1 cellular context compared by ENCODE assay signal in the genomic region with DNA sequence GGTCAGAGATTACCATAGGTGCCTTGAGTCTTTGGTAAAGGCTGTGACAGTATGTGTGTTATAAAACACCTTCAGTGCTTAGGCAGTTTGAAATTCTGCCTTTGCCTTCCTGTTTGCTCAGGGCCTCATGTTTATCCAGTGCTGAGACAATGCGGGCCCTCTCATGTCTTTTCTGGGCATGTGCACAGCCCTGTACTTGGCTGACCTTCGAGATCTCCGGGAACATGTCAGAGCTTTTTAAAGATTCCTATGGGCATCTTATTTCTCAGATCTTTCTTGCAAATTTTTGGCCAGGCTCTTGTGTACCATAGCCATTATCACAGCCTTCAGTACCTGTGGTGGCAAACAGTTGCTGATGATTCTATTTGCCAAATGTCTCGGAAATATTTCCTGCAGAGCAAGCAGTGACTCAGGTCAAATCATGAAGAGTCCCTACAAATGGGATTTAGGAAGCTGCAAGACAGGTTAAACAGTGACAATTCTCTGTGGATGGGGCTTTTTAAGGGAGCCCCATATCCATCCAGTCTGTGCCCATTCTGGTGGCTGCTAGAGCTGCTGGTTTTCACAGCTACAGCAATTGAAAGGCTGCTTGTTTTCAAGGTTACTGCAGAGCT.
A peak's percentile ranks its signal among the peaks of the same experiment; 100 is the strongest.
TF ChIP-seq lines count a peak whose summit lies in the region.

No MANE protein-coding gene starts in this region.

TF ChIP-seq in HepG2, 621 proteins besides CTCF, POLR2A, EP300 and RAD21 (continued from another document and continues in another):
- TF ChIP-seq, protein P1, sequence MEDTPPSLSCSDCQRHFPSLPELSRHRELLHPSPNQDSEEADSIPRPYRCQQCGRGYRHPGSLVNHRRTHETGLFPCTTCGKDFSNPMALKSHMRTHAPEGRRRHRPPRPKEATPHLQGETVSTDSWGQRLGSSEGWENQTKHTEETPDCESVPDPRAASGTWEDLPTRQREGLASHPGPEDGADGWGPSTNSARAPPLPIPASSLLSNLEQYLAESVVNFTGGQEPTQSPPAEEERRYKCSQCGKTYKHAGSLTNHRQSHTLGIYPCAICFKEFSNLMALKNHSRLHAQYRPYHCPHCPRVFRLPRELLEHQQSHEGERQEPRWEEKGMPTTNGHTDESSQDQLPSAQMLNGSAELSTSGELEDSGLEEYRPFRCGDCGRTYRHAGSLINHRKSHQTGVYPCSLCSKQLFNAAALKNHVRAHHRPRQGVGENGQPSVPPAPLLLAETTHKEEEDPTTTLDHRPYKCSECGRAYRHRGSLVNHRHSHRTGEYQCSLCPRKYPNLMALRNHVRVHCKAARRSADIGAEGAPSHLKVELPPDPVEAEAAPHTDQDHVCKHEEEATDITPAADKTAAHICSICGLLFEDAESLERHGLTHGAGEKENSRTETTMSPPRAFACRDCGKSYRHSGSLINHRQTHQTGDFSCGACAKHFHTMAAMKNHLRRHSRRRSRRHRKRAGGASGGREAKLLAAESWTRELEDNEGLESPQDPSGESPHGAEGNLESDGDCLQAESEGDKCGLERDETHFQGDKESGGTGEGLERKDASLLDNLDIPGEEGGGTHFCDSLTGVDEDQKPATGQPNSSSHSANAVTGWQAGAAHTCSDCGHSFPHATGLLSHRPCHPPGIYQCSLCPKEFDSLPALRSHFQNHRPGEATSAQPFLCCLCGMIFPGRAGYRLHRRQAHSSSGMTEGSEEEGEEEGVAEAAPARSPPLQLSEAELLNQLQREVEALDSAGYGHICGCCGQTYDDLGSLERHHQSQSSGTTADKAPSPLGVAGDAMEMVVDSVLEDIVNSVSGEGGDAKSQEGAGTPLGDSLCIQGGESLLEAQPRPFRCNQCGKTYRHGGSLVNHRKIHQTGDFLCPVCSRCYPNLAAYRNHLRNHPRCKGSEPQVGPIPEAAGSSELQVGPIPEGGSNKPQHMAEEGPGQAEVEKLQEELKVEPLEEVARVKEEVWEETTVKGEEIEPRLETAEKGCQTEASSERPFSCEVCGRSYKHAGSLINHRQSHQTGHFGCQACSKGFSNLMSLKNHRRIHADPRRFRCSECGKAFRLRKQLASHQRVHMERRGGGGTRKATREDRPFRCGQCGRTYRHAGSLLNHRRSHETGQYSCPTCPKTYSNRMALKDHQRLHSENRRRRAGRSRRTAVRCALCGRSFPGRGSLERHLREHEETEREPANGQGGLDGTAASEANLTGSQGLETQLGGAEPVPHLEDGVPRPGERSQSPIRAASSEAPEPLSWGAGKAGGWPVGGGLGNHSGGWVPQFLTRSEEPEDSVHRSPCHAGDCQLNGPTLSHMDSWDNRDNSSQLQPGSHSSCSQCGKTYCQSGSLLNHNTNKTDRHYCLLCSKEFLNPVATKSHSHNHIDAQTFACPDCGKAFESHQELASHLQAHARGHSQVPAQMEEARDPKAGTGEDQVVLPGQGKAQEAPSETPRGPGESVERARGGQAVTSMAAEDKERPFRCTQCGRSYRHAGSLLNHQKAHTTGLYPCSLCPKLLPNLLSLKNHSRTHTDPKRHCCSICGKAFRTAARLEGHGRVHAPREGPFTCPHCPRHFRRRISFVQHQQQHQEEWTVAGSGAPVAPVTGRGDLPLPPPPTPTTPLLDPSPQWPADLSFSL (CRISPR knock-in tag; IDR thresholded peaks at IDR 0.05) = no peak; the same call in 1 of the 2 replicates
- TF ChIP-seq ZNF225 (CRISPR knock-in tag; IDR thresholded peaks at IDR 0.05) = no peak
- TF ChIP-seq HMG20A (CRISPR knock-in tag; IDR thresholded peaks at IDR 0.05; ENCODE audit: borderline replicate concordance) = peak; percentile 67; the same call in 1 of the 2 replicates
- TF ChIP-seq MYPOP (CRISPR knock-in tag; IDR thresholded peaks at IDR 0.05) = no peak
- TF ChIP-seq ZNF446 (CRISPR knock-in tag; IDR thresholded peaks at IDR 0.05) = no peak
- no peak for TF ChIP-seq ZNF598 (CRISPR knock-in tag; IDR thresholded peaks at IDR 0.05; ENCODE audit: borderline replicate concordance)
- peak; percentile 45; the same call in 1 of the 2 replicates for TF ChIP-seq HNF4A (CRISPR knock-in tag; IDR thresholded peaks at IDR 0.05)
- no peak for TF ChIP-seq ZSCAN31 (CRISPR knock-in tag; IDR thresholded peaks at IDR 0.05; ENCODE audit: low read depth)
- TF ChIP-seq GZF1 (CRISPR knock-in tag; IDR thresholded peaks at IDR 0.05) = no peak
- TF ChIP-seq KMT2B (CRISPR knock-in tag; IDR thresholded peaks at IDR 0.05) = peak; percentile 53; the same call in 1 of the 2 replicates
- TF ChIP-seq ZNF572 (CRISPR knock-in tag; IDR thresholded peaks at IDR 0.05) = no peak
- TF ChIP-seq RFXANK (CRISPR knock-in tag; IDR thresholded peaks at IDR 0.05) = peak; percentile 33; the same call in 1 of the 2 replicates
- TF ChIP-seq, protein P2, sequence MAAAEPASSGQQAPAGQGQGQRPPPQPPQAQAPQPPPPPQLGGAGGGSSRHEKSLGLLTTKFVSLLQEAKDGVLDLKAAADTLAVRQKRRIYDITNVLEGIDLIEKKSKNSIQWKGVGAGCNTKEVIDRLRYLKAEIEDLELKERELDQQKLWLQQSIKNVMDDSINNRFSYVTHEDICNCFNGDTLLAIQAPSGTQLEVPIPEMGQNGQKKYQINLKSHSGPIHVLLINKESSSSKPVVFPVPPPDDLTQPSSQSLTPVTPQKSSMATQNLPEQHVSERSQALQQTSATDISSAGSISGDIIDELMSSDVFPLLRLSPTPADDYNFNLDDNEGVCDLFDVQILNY (CRISPR knock-in tag; conservative IDR thresholded peaks at IDR 0.05) = no peak
- TF ChIP-seq ZNF367 (CRISPR knock-in tag; IDR thresholded peaks at IDR 0.05; ENCODE audit: borderline replicate concordance) = no peak
- no peak for TF ChIP-seq ARNT2 (CRISPR knock-in tag; IDR thresholded peaks at IDR 0.05; ENCODE audit: low read depth)
- TF ChIP-seq TBP (CRISPR knock-in tag; IDR thresholded peaks at IDR 0.05) = no peak
- no peak for TF ChIP-seq STAG1 (CRISPR knock-in tag; IDR thresholded peaks at IDR 0.05)
- no peak for TF ChIP-seq ZNF24 (IDR thresholded peaks at IDR 0.05)
- no peak for TF ChIP-seq ATF7-NPFF (CRISPR knock-in tag; IDR thresholded peaks at IDR 0.05; ENCODE audit: low read depth)
- TF ChIP-seq ZNF773 (CRISPR knock-in tag; IDR thresholded peaks at IDR 0.05; ENCODE audit: borderline replicate concordance) = no peak
- no peak for TF ChIP-seq MTA1 (CRISPR knock-in tag; IDR thresholded peaks at IDR 0.05; ENCODE audit: borderline replicate concordance)
- TF ChIP-seq ZFP90 (CRISPR knock-in tag; IDR thresholded peaks at IDR 0.05; ENCODE audit: borderline replicate concordance) = no peak
- TF ChIP-seq YY1 (IDR thresholded peaks at IDR 0.05; ENCODE audit: insufficient read depth, insufficient replicate concordance, low read depth, low read length) = no peak
- TF ChIP-seq PHF8 (CRISPR knock-in tag; IDR thresholded peaks at IDR 0.05) = peak; percentile 23; the same call in 1 of the 2 replicates
- peak; percentile 60; the same call in 1 of the 2 replicates for TF ChIP-seq ZFY (CRISPR knock-in tag; IDR thresholded peaks at IDR 0.05)
- TF ChIP-seq, protein P3, sequence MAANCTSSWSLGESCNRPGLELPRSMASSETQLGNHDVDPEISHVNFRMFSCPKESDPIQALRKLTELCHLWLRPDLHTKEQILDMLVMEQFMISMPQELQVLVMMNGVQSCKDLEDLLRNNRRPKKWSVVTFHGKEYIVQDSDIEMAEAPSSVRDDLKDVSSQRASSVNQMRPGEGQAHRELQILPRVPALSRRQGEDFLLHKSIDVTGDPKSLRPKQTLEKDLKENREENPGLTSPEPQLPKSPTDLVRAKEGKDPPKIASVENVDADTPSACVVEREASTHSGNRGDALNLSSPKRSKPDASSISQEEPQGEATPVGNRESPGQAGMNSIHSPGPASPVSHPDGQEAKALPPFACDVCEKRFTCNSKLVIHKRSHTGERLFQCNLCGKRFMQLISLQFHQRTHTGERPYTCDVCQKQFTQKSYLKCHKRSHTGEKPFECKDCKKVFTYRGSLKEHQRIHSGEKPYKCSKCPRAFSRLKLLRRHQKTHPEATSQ (CRISPR knock-in tag; IDR thresholded peaks at IDR 0.05; ENCODE audit: borderline replicate concordance) = no peak; the same call in 1 of the 2 replicates
- no peak for TF ChIP-seq HOXA7 (CRISPR knock-in tag; IDR thresholded peaks at IDR 0.05)
- TF ChIP-seq ELF4 (CRISPR knock-in tag; IDR thresholded peaks at IDR 0.05; ENCODE audit: borderline replicate concordance) = no peak
- TF ChIP-seq ZNF792 (CRISPR knock-in tag; IDR thresholded peaks at IDR 0.05) = 0 out of 2 replicates have a peak, but pooled peaks have one; percentile 68
- no peak for TF ChIP-seq ZNF207 (IDR thresholded peaks at IDR 0.05; ENCODE audit: borderline replicate concordance)
- no peak for TF ChIP-seq RFX3 (CRISPR knock-in tag; IDR thresholded peaks at IDR 0.05)
- no peak for TF ChIP-seq ZBTB40 (IDR thresholded peaks at IDR 0.05)
- TF ChIP-seq ZBTB40 (CRISPR knock-in tag; IDR thresholded peaks at IDR 0.05) = no peak
- no peak for TF ChIP-seq GPBP1L1 (CRISPR knock-in tag; IDR thresholded peaks at IDR 0.05)
